Comparison of ENCODE assay signal across 11 cellular contexts in the genomic region with DNA sequence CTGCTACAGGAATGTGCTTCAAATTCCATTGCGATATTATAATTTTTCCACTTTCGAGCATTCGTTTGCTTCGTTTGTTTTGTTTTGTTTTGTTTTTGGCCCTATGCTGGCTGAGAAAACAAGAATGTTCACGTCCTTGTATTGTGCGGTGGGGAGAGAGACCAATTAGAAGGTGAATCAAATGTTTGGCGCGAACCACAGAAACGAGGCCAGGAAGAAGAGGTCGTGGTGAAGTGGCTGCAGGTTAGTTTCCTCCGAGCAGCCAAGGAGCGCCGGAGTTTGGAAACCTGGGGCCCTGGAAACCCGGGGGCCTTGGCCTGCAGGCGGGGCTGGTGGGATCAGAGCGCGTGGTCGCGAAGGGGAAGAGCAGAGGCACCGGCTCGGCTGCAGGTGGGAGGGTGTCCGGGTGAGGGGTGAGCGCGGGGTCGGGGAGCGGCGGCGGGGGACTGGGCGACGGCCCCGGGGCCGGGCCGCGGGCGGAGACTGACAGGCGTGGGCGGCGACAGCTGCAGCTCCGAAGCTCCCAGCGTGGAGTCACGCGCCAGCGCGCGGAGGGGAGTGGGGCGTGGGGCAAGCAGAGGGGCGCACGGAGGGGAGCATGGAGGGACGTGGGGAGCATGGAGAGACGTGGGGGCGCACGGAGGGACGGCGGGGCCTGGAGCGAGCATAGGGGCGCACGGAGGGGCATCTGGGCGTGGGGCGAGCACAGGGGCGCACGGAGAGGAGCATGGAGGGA.
DNase-seq lines count a peak whose midpoint lies in the region; ATAC-seq and TF ChIP-seq lines count a peak whose summit lies in the region.
"Had no signal": no experiment of that assay in that cellular context is flagged by ENCODE, and none has a peak within 500 bp of the region (broad histone marks: within the 10 kb centered on the region; RNA-seq: fewer than 3 reads in every experiment).

No MANE protein-coding gene starts in this region.

- H3K79me2 ChIP-seq in parathyroid adenoma: no peaks in the 10 kb centered on the region

- H3K36me3 ChIP-seq in parathyroid adenoma (ENCODE audit: control insufficient read depth, insufficient read depth, low read length): no peaks in the 10 kb centered on the region

- H3K27ac Mint-ChIP-seq in stimulated activated naive CD8-positive, alpha-beta T cell treated with anti-CD3 and anti-CD28 coated beads, Interleukin-15, amount 100 ng/mL, for 72 hours: no peak overlapping the region
- H3K27ac Mint-ChIP-seq in activated T-helper 1 cell treated with anti-CD3 and anti-CD28 coated beads, Interleukin-12 subunit alpha, Interleukin-12 subunit beta, Interleukin-2, Interleukin-4 antibody, amounts not matched to agents 30 ng/mL and 10 ng/mL and 1 ng/mL, durations not matched to agents 14 hours and 24 hours and 36 hours: no peak overlapping the region
- H3K27ac Mint-ChIP-seq: activated B cell treated with CpG ODN at 0.5 μM for 24 hours; activated naive CD4-positive, alpha-beta T cell treated with anti-CD3 and anti-CD28 coated beads, Interleukin-2, amount 10 ng/mL, durations not matched to agents 7 days and 5 days; natural killer cell had no signal

- H2AFZ ChIP-seq in parathyroid adenoma: no peak overlapping the region

- peaks cover 7% of the 10 kb centered on the region for H3K4me1 Mint-ChIP-seq in stimulated activated naive CD8-positive, alpha-beta T cell treated with anti-CD3 and anti-CD28 coated beads, Interleukin-15, amount 100 ng/mL, for 72 hours
- H3K4me1 Mint-ChIP-seq in activated T-helper 1 cell treated with anti-CD3 and anti-CD28 coated beads, Interleukin-12 subunit alpha, Interleukin-12 subunit beta, Interleukin-2, Interleukin-4 antibody, amounts not matched to agents 30 ng/mL and 10 ng/mL and 1 ng/mL, durations not matched to agents 14 hours and 24 hours and 36 hours (ENCODE audit: low read depth): no peaks in the 10 kb centered on the region
- H3K4me1 Mint-ChIP-seq: activated B cell treated with CpG ODN at 0.5 μM for 24 hours; activated naive CD4-positive, alpha-beta T cell treated with anti-CD3 and anti-CD28 coated beads, Interleukin-2, amount 10 ng/mL, durations not matched to agents 7 days and 5 days had no signal

- intact Hi-C loops in activated T-helper 1 cell treated with anti-CD3 and anti-CD28 coated beads, Interleukin-12 subunit alpha, Interleukin-12 subunit beta, Interleukin-2, Interleukin-4 antibody, amounts not matched to agents 30 ng/mL and 10 ng/mL and 1 ng/mL, durations not matched to agents 14 hours and 24 hours and 36 hours (cut with micrococcal nuclease): no loop called here

- H3K9ac ChIP-seq in parathyroid adenoma: no peak overlapping the region

- H3K4me2 ChIP-seq in parathyroid adenoma (ENCODE audit: low read length): peak overlapping the region; percentile 49

- no peaks in the 10 kb centered on the region for H3K36me3 Mint-ChIP-seq in activated T-helper 1 cell treated with anti-CD3 and anti-CD28 coated beads, Interleukin-12 subunit alpha, Interleukin-12 subunit beta, Interleukin-2, Interleukin-4 antibody, amounts not matched to agents 30 ng/mL and 10 ng/mL and 1 ng/mL, durations not matched to agents 14 hours and 24 hours and 36 hours (ENCODE audit: low read depth)
- H3K36me3 Mint-ChIP-seq: activated naive CD4-positive, alpha-beta T cell treated with anti-CD3 and anti-CD28 coated beads, Interleukin-2, amount 10 ng/mL, durations not matched to agents 7 days and 5 days; natural killer cell had no signal

- H3K27ac ChIP-seq in parathyroid adenoma: no peak overlapping the region

- no peak for DNase-seq in stimulated activated naive CD8-positive, alpha-beta T cell treated with anti-CD3 and anti-CD28 coated beads, Interleukin-15, amount 100 ng/mL, for 72 hours
- no peak for DNase-seq in stimulated activated naive CD8-positive, alpha-beta T cell treated with anti-CD3 and anti-CD28 coated beads, Interleukin-15, Interleukin-2, amounts not matched to agents 100 U/mL and 50 U/mL, for 24 hours
- DNase-seq in COR-L47 (lab: John Stamatoyannopoulos, UW) (no peak), activated gamma-delta T cell (lab: John Stamatoyannopoulos, UW) (no peak)
- no peak for DNase-seq in activated T-helper 1 cell treated with anti-CD3 and anti-CD28 coated beads, Interleukin-12 subunit alpha, Interleukin-12 subunit beta, Interleukin-2, Interleukin-4 antibody, amounts not matched to agents 30 ng/mL and 10 ng/mL and 1 ng/mL, durations not matched to agents 14 hours and 24 hours and 36 hours (ENCODE audit: low spot score)
- DNase-seq: activated B cell treated with CpG ODN at 0.5 μM for 24 hours; activated naive CD4-positive, alpha-beta T cell treated with anti-CD3 and anti-CD28 coated beads, Interleukin-2, amount 10 ng/mL, durations not matched to agents 7 days and 5 days; natural killer cell had no signal

- no peak for TF ChIP-seq CTCF in parathyroid adenoma (IDR thresholded peaks at IDR 0.05)

- peaks cover 39% of the 10 kb centered on the region for H3K27me3 Mint-ChIP-seq in stimulated activated naive CD8-positive, alpha-beta T cell treated with anti-CD3 and anti-CD28 coated beads, Interleukin-15, amount 100 ng/mL, for 72 hours
- H3K27me3 Mint-ChIP-seq in activated T-helper 1 cell treated with anti-CD3 and anti-CD28 coated beads, Interleukin-12 subunit alpha, Interleukin-12 subunit beta, Interleukin-2, Interleukin-4 antibody, amounts not matched to agents 30 ng/mL and 10 ng/mL and 1 ng/mL, durations not matched to agents 14 hours and 24 hours and 36 hours (ENCODE audit: insufficient read depth): peaks cover 20% of the 10 kb centered on the region

- peak overlapping the region in 1 of 2 donors; percentile 42 for H3K4me3 Mint-ChIP-seq in stimulated activated naive CD8-positive, alpha-beta T cell treated with anti-CD3 and anti-CD28 coated beads, Interleukin-15, amount 100 ng/mL, for 72 hours
- H3K4me3 Mint-ChIP-seq in activated T-helper 1 cell treated with anti-CD3 and anti-CD28 coated beads, Interleukin-12 subunit alpha, Interleukin-12 subunit beta, Interleukin-2, Interleukin-4 antibody, amounts not matched to agents 30 ng/mL and 10 ng/mL and 1 ng/mL, durations not matched to agents 14 hours and 24 hours and 36 hours: no peak overlapping the region
- H3K4me3 Mint-ChIP-seq: activated B cell treated with CpG ODN at 0.5 μM for 24 hours; activated naive CD4-positive, alpha-beta T cell treated with anti-CD3 and anti-CD28 coated beads, Interleukin-2, amount 10 ng/mL, durations not matched to agents 7 days and 5 days; natural killer cell had no signal

- H3K9me3 ChIP-seq in parathyroid adenoma (ENCODE audit: control insufficient read depth, low read length): no peaks in the 10 kb centered on the region

- no peaks in the 10 kb centered on the region for H3K4me1 ChIP-seq in parathyroid adenoma

- peaks cover 0 to 13% of the 10 kb centered on the region in 2 donors for H3K9me3 Mint-ChIP-seq in stimulated activated naive CD8-positive, alpha-beta T cell treated with anti-CD3 and anti-CD28 coated beads, Interleukin-15, amount 100 ng/mL, for 72 hours
- H3K9me3 Mint-ChIP-seq in activated T-helper 1 cell treated with anti-CD3 and anti-CD28 coated beads, Interleukin-12 subunit alpha, Interleukin-12 subunit beta, Interleukin-2, Interleukin-4 antibody, amounts not matched to agents 30 ng/mL and 10 ng/mL and 1 ng/mL, durations not matched to agents 14 hours and 24 hours and 36 hours: no peaks in the 10 kb centered on the region
- H3K9me3 Mint-ChIP-seq: activated B cell treated with CpG ODN at 0.5 μM for 24 hours, natural killer cell had no signal

- no peaks in the 10 kb centered on the region for H3K27me3 ChIP-seq in parathyroid adenoma (ENCODE audit: control insufficient read depth, insufficient read depth, low read length)

- H3K4me3 ChIP-seq in iPS-11a (ENCODE audit: low read depth, low read length) (peak overlapping the region; percentile 37), parathyroid adenoma (ENCODE audit: low read depth, low read length) (no peak overlapping the region)

- ATAC-seq in stimulated activated naive CD8-positive, alpha-beta T cell treated with anti-CD3 and anti-CD28 coated beads, Interleukin-15, amount 100 ng/mL, for 72 hours: peak; percentile 14
- no peak for ATAC-seq in stimulated activated naive CD8-positive, alpha-beta T cell treated with anti-CD3 and anti-CD28 coated beads, Interleukin-15, Interleukin-2, amounts not matched to agents 100 U/mL and 50 U/mL, for 24 hours
- no peak for ATAC-seq in GM19035 (IDR thresholded peaks at IDR 0.05; ENCODE audit: unreplicated experiment)
- ATAC-seq: natural killer cell had no signal
